21 cellular contexts compared by ENCODE assay signal in the genomic region with DNA sequence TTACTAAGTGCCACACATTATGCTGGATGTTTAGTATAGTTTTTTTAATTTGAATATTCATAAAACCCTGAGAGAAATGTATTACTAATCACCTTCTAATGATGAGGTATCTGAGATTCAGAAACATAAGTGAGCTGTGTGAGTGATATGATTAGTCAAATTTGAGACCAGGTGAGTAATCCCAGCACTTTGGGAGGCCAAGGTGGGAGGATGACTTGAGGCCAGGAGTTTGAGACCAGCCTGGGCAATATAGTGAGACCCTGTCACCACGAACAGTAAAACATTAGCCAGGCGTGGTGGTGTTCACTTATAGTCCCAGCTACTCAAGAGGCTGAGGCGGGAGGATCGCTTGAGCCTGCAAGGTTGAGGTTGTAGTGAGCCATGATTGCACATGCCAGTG.
DNase-seq lines count a peak whose midpoint lies in the region; ATAC-seq, FAIRE-seq and TF ChIP-seq lines count a peak whose summit lies in the region.
"Had no signal": no experiment of that assay in that cellular context is flagged by ENCODE, and none has a peak within 500 bp of the region (broad histone marks: within the 10 kb centered on the region; RNA-seq: fewer than 3 reads in every experiment).

No MANE protein-coding gene starts in this region.

- H3K27me3 ChIP-seq in foreskin keratinocyte: no peaks in the 10 kb centered on the region
- H3K27me3 ChIP-seq: SJCRH30 had no signal

- H3K36me3 Mint-ChIP-seq in activated naive CD4-positive, alpha-beta T cell treated with anti-CD3 and anti-CD28 coated beads, Interleukin-2, amount 50 U/mL, for 24 hours: no peaks in the 10 kb centered on the region
- H3K36me3 Mint-ChIP-seq in WTC11 (no peaks in the 10 kb centered on the region), nephron (ENCODE audit: low read depth) (no peaks in the 10 kb centered on the region)

- no peak for DNase-seq in activated naive CD4-positive, alpha-beta T cell (lab: John Stamatoyannopoulos, UW)
- DNase-seq in GM12892 (ENCODE audit: insufficient read length) (no peak), WTC11 (ENCODE audit: low spot score) (no peak), foreskin keratinocyte (no peak)
- DNase-seq: ACHN, C1 segment of cervical spinal cord, DMS79, KBM-7, NCI-H1105, NCI-H1694, NCI-H2107, NCI-H2227 treated with DMSO at 0.1 percent for 48 hours, NCI-H524, PC-3, SJCRH30 had no signal

- no peak for TF ChIP-seq CTCF in WTC11 (IDR thresholded peaks at IDR 0.05)
- no peak for TF ChIP-seq CTCF in nephron (IDR thresholded peaks at IDR 0.05; ENCODE audit: unreplicated experiment in 3 of 3)
- no peak for TF ChIP-seq CTCF in foreskin keratinocyte (conservative IDR thresholded peaks at IDR 0.05)

- no peak overlapping the region for H3K27ac ChIP-seq in foreskin keratinocyte
- H3K27ac ChIP-seq: SJCRH30 had no signal

- CTCF ChIA-PET in WTC11 (lab: Charles Lee): no interaction called here

- H3K4me1 ChIP-seq in foreskin keratinocyte: peaks cover 9% of the 10 kb centered on the region

- peak overlapping the region; percentile 12 for H3K27ac Mint-ChIP-seq in activated naive CD4-positive, alpha-beta T cell treated with anti-CD3 and anti-CD28 coated beads, Interleukin-2, amount 50 U/mL, for 24 hours
- H3K27ac Mint-ChIP-seq in WTC11: no peak overlapping the region
- peak overlapping the region; percentile 45 to 95 (median 76) for H3K27ac Mint-ChIP-seq in nephron

- H3K4me1 Mint-ChIP-seq in activated naive CD4-positive, alpha-beta T cell treated with anti-CD3 and anti-CD28 coated beads, Interleukin-2, amount 50 U/mL, for 24 hours: peaks cover 85% of the 10 kb centered on the region
- H3K4me1 Mint-ChIP-seq in WTC11 (peaks cover 85% of the 10 kb centered on the region), nephron (peaks cover 77% of the 10 kb centered on the region)

- TF ChIP-seq POLR2A in GM12892 (IDR thresholded peaks at IDR 0.05; ENCODE audit: low read depth, low read length): no peak

- POLR2A ChIA-PET in WTC11 (lab: Charles Lee): no interaction called here

- ATAC-seq in WTC11 (no peak), GM21619 (IDR thresholded peaks at IDR 0.05; ENCODE audit: unreplicated experiment) (no peak), GM19397 (IDR thresholded peaks at IDR 0.05; ENCODE audit: unreplicated experiment) (no peak), foreskin keratinocyte (no peak)
- ATAC-seq: PC-3 had no signal

- FAIRE-seq in GM12892 (lab: Jason Lieb, UNC): peak; percentile 36
- FAIRE-seq: D721Med, H54 had no signal

- H3K4me3 Mint-ChIP-seq in activated naive CD4-positive, alpha-beta T cell treated with anti-CD3 and anti-CD28 coated beads, Interleukin-2, amount 50 U/mL, for 24 hours: no peak overlapping the region
- H3K4me3 Mint-ChIP-seq in WTC11: no peak overlapping the region
- H3K4me3 Mint-ChIP-seq in nephron: no peak overlapping the region

- peaks cover 6% of the 10 kb centered on the region for H3K9me3 Mint-ChIP-seq in activated naive CD4-positive, alpha-beta T cell treated with anti-CD3 and anti-CD28 coated beads, Interleukin-2, amount 50 U/mL, for 24 hours
- no peaks in the 10 kb centered on the region for H3K9me3 Mint-ChIP-seq in WTC11
- no peaks in the 10 kb centered on the region for H3K9me3 Mint-ChIP-seq in nephron

- H3K27me3 Mint-ChIP-seq in activated naive CD4-positive, alpha-beta T cell treated with anti-CD3 and anti-CD28 coated beads, Interleukin-2, amount 50 U/mL, for 24 hours: no peaks in the 10 kb centered on the region
- no peaks in the 10 kb centered on the region for H3K27me3 Mint-ChIP-seq in WTC11 (ENCODE audit: low read depth)
- H3K27me3 Mint-ChIP-seq in nephron (ENCODE audit: low read depth): no peaks in the 10 kb centered on the region

TF ChIP-seq in WTC11, 78 proteins besides CTCF, POLR2A, EP300 and RAD21:
- TF ChIP-seq ZNF121 (CRISPR knock-in tag; IDR thresholded peaks at IDR 0.05) (peak; percentile 99), ZNF532 (CRISPR knock-in tag; IDR thresholded peaks at IDR 0.05; ENCODE audit: borderline replicate concordance) (no peak)
